Comparison of ENCODE assay signal across 18 cellular contexts in the genomic region with DNA sequence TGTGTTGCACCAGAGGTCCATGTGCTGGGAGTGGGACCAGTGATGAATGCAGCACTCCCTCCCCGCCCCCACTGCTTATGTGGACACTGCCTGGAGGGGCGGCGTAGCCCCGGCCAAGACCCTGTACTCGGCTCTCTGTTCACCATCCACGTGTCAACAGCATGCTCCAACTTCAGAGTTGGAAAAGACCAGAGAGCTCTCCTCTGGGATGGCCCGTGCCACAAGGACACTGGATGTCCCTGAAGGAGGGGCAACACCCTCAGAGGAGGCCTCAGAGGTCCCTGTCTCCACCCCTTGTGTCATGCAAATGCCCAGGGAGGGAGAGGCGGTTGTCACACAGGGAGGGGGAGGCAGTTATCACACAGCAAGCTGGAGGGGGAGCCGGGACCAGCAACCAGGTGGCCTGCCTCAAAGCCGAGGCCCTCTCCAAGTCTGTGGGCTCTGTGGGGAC.
"Had no signal": no experiment of that assay in that cellular context is flagged by ENCODE, and none has a peak within 500 bp of the region (broad histone marks: within the 10 kb centered on the region; RNA-seq: fewer than 3 reads in every experiment).

No MANE protein-coding gene starts in this region.

- H3K36me3 ChIP-seq: adrenal gland, left ventricle myocardium inferior, pancreas, sigmoid colon, spleen, thoracic aorta had no signal

- H3K4me1 Mint-ChIP-seq: memory B cell; naive thymus-derived CD4-positive, alpha-beta T cell; stimulated activated memory B cell treated with anti-CD40 and anti-IgM and Interleukin-4, amounts not matched to agents 10 μg/mL and 1 μg/mL and 100 μg/mL, for 72 hours had no signal

- H3K4me1 ChIP-seq: adrenal gland, left ventricle myocardium inferior, pancreas, sigmoid colon, spleen had no signal

- H3K27me3 Mint-ChIP-seq: stimulated activated memory B cell treated with anti-CD40 and anti-IgM and Interleukin-4, amounts not matched to agents 10 μg/mL and 1 μg/mL and 100 μg/mL, for 72 hours had no signal

- H3K27ac ChIP-seq: adrenal gland, left ventricle myocardium inferior, pancreas, sigmoid colon, spleen, thoracic aorta had no signal

- H3K9me3 ChIP-seq: adrenal gland, left ventricle myocardium inferior, pancreas, sigmoid colon, spleen, thoracic aorta had no signal

- H3K4me3 Mint-ChIP-seq: activated T-helper 1 cell treated with anti-CD3 and anti-CD28 coated beads, Interleukin-12 subunit alpha, Interleukin-12 subunit beta, Interleukin-2, Interleukin-4 antibody, amounts not matched to agents 30 ng/mL and 10 ng/mL and 1 ng/mL, durations not matched to agents 14 hours and 24 hours and 36 hours; effector memory CD8-positive, alpha-beta T cell; memory B cell; naive thymus-derived CD4-positive, alpha-beta T cell; stimulated activated memory B cell treated with anti-CD40 and anti-IgM and Interleukin-4, amounts not matched to agents 10 μg/mL and 1 μg/mL and 100 μg/mL, for 72 hours had no signal

- H3K27me3 ChIP-seq: adrenal gland, pancreas, sigmoid colon had no signal

- H3K36me3 Mint-ChIP-seq: activated naive CD4-positive, alpha-beta T cell treated with anti-CD3 and anti-CD28 coated beads, Interleukin-2, amount 50 U/mL, for 72 hours; memory B cell; naive thymus-derived CD4-positive, alpha-beta T cell; stimulated activated memory B cell treated with anti-CD40 and anti-IgM and Interleukin-4, amounts not matched to agents 10 μg/mL and 1 μg/mL and 100 μg/mL, for 72 hours had no signal

- DNase-seq: activated CD4-positive, alpha-beta T cell treated with anti-CD3 and anti-CD28 coated beads, Interleukin-2, amount 50 U/mL, for 1 hour; activated CD8-positive, alpha-beta memory T cell treated with anti-CD3 and anti-CD28 coated beads for 24 hours; activated gamma-delta T cell treated with Interleukin-2 at 50 U/mL for 16 hours; adrenal gland; effector memory CD8-positive, alpha-beta T cell; left ventricle myocardium inferior; naive thymus-derived CD4-positive, alpha-beta T cell; sigmoid colon; stimulated activated CD4-positive, alpha-beta T cell treated with anti-CD3 and anti-CD28 coated beads, Interleukin-4, amount 100 ng/mL, for 4 hours; T-helper 1 cell; T-helper 9 cell had no signal

- ATAC-seq: activated naive CD4-positive, alpha-beta T cell treated with anti-CD3 and anti-CD28 coated beads, Interleukin-2, amount 50 U/mL, for 72 hours; effector memory CD8-positive, alpha-beta T cell; naive thymus-derived CD4-positive, alpha-beta T cell; pancreas; stimulated activated memory B cell treated with anti-CD40 and anti-IgM and Interleukin-4, amounts not matched to agents 10 μg/mL and 1 μg/mL and 100 μg/mL, for 72 hours had no signal

- H3K9me3 Mint-ChIP-seq: activated naive CD4-positive, alpha-beta T cell treated with anti-CD3 and anti-CD28 coated beads, Interleukin-2, amount 50 U/mL, for 72 hours; activated T-helper 1 cell treated with anti-CD3 and anti-CD28 coated beads, Interleukin-12 subunit alpha, Interleukin-12 subunit beta, Interleukin-2, Interleukin-4 antibody, amounts not matched to agents 30 ng/mL and 10 ng/mL and 1 ng/mL, durations not matched to agents 14 hours and 24 hours and 36 hours; effector memory CD8-positive, alpha-beta T cell; memory B cell; naive thymus-derived CD4-positive, alpha-beta T cell; stimulated activated memory B cell treated with anti-CD40 and anti-IgM and Interleukin-4, amounts not matched to agents 10 μg/mL and 1 μg/mL and 100 μg/mL, for 72 hours had no signal

- H3K4me3 ChIP-seq: adrenal gland, left ventricle myocardium inferior, pancreas, sigmoid colon, spleen, thoracic aorta had no signal
